10 cellular contexts compared by ENCODE assay signal in genomic region chr3:134251731-134252391, GRCh38. TPM values are rescaled to one million over a fixed set of nuclear protein-coding genes. Genes with fewer than 3 reads are reported as not detected.
DNase-seq lines count a peak whose midpoint lies in the region; ATAC-seq and TF ChIP-seq lines count a peak whose summit lies in the region.
"Had no signal": no experiment of that assay in that cellular context is flagged by ENCODE, and none has a peak within 500 bp of the region (broad histone marks: within the 10 kb centered on the region; RNA-seq: fewer than 3 reads in every experiment).

No MANE protein-coding gene starts in this region.

- no peak for TF ChIP-seq CTCF in CD8-positive, alpha-beta T cell (IDR thresholded peaks at IDR 0.05)
- no peak for TF ChIP-seq CTCF in Panc1 (IDR thresholded peaks at IDR 0.05)
- TF ChIP-seq CTCF in fibroblast of lung (conservative IDR thresholded peaks at IDR 0.05 in 1 of 2, IDR thresholded peaks at IDR 0.05 in 1 of 2; ENCODE audit: low read depth in 1 of 2, low read length in 2 of 2), result no peak
- no peak for TF ChIP-seq CTCF in neural progenitor cell (IDR thresholded peaks at IDR 0.05)
- TF ChIP-seq CTCF in MM.1S (IDR thresholded peaks at IDR 0.05; ENCODE audit: low read length), result no peak
- no peak for TF ChIP-seq CTCF in GM10266 (IDR thresholded peaks at IDR 0.05; ENCODE audit: control insufficient read depth, insufficient read depth, low read depth, missing control alignments)

- intact Hi-C loops in CD8-positive, alpha-beta T cell (cut with DNase I, micrococcal nuclease), result loop anchor here (2.0 to 10.0 kb wide), 5 partner anchors 40 to 1837 kb away; partner anchors contain the start of genes ANAPC13 (in 1 of the 2), CDV3 (in 1 of the 2), DNAJC13 (in 1 of the 2) and NPHP3 (in 1 of the 2)
- intact Hi-C loops in Panc1 (cut with micrococcal nuclease; ENCODE audit: unreplicated experiment), result no loop called here

- H3K4me3 Mint-ChIP-seq in CD8-positive, alpha-beta T cell, result peak overlapping the region; percentile 67
- peak overlapping the region; percentile 79 for H3K4me3 Mint-ChIP-seq in neural progenitor cell

- H3K4me1 Mint-ChIP-seq in CD8-positive, alpha-beta T cell (ENCODE audit: low read depth), result peaks cover 36% of the 10 kb centered on the region
- H3K4me1 Mint-ChIP-seq in neural progenitor cell, result peaks cover 33% of the 10 kb centered on the region

- H3K4me2 ChIP-seq in fibroblast of lung (ENCODE audit: extremely low read depth, insufficient read depth, low read length), result no peak overlapping the region
- H3K4me2 ChIP-seq in neural progenitor cell, result peak overlapping the region; percentile 33
- no peak overlapping the region for H3K4me2 ChIP-seq in MM.1S (ENCODE audit: low read depth, low read length)

- H3K27ac Mint-ChIP-seq in CD8-positive, alpha-beta T cell, result peak overlapping the region; percentile 72
- H3K27ac Mint-ChIP-seq in neural progenitor cell, result peak overlapping the region; percentile 94

- H2AFZ ChIP-seq in fibroblast of lung (ENCODE audit: low read length) (peak overlapping the region; percentile 24), neural progenitor cell (replicated peaks) (peak overlapping the region; percentile 27), MM.1S (ENCODE audit: low read length) (no peak overlapping the region)

- H3K36me3 ChIP-seq in CD8-positive, alpha-beta T cell (ENCODE audit: insufficient read depth, low read length), result no peaks in the 10 kb centered on the region
- H3K36me3 ChIP-seq in Panc1 (ENCODE audit: control insufficient read depth, insufficient read depth, low read length) (no peaks in the 10 kb centered on the region), fibroblast of lung (ENCODE audit: control insufficient read depth, insufficient read depth, low read length) (no peaks in the 10 kb centered on the region), neural progenitor cell (no peaks in the 10 kb centered on the region), MM.1S (replicated peaks; ENCODE audit: insufficient read depth, low read length) (no peaks in the 10 kb centered on the region)

- H3K9me2 ChIP-seq in MM.1S (replicated peaks; ENCODE audit: insufficient read depth, low read length), result no peaks in the 10 kb centered on the region

- no TSS peak for BruUV-seq in Panc1 (replicated peaks; lab: Mats Ljungman, UMichigan)

- H3K27me3 ChIP-seq in CD8-positive, alpha-beta T cell (ENCODE audit: insufficient read depth, low read length), result no peaks in the 10 kb centered on the region
- H3K27me3 ChIP-seq in Panc1 (ENCODE audit: control insufficient read depth, insufficient read depth, low read length) (no peaks in the 10 kb centered on the region), fibroblast of lung (ENCODE audit: control insufficient read depth, insufficient read depth, low read length) (no peaks in the 10 kb centered on the region), neural progenitor cell (no peaks in the 10 kb centered on the region), MM.1S (replicated peaks; ENCODE audit: insufficient read depth, low read length) (peaks cover 41% of the 10 kb centered on the region)

- peaks cover 33% of the 10 kb centered on the region for H3F3A ChIP-seq in neural progenitor cell (ENCODE audit: low read depth)
- H3F3A ChIP-seq in MM.1S (ENCODE audit: insufficient read depth, low read length), result peaks cover 6% of the 10 kb centered on the region; the same call in 1 of the 2 replicates

- H3K79me2 ChIP-seq in fibroblast of lung (ENCODE audit: control insufficient read depth, insufficient read depth, low read length), result peaks cover 35% of the 10 kb centered on the region
- H3K79me2 ChIP-seq in neural progenitor cell (ENCODE audit: low read depth), result peaks cover 35% of the 10 kb centered on the region
- peaks cover 11% of the 10 kb centered on the region; the same call in 1 of the 2 replicates for H3K79me2 ChIP-seq in MM.1S (ENCODE audit: low read length)

- H3K9me3 ChIP-seq in CD8-positive, alpha-beta T cell (ENCODE audit: low read length), result no peaks in the 10 kb centered on the region
- H3K9me3 ChIP-seq in Panc1 (ENCODE audit: control insufficient read depth, insufficient read depth, low read depth, low read length) (no peaks in the 10 kb centered on the region), fibroblast of lung (ENCODE audit: control insufficient read depth, insufficient read depth, low read depth, low read length) (no peaks in the 10 kb centered on the region), neural progenitor cell (ENCODE audit: low read depth) (no peaks in the 10 kb centered on the region), MM.1S (replicated peaks; ENCODE audit: insufficient read depth, low read length) (no peaks in the 10 kb centered on the region)

- POLR2A ChIA-PET in CD8-positive, alpha-beta T cell (lab: Charles Lee), result no interaction called here
- POLR2A ChIA-PET in Panc1 (lab: Charles Lee), result no interaction called here

- H4K20me1 ChIP-seq in fibroblast of lung (ENCODE audit: control insufficient read depth, extremely low read depth, insufficient read depth, low read length) (no peaks in the 10 kb centered on the region), neural progenitor cell (ENCODE audit: low read depth) (peaks cover 21% of the 10 kb centered on the region), MM.1S (ENCODE audit: insufficient read depth, low read length) (no peaks in the 10 kb centered on the region; the same call in 1 of the 2 replicates)

- no peak overlapping the region for H3K4me3 ChIP-seq in CD8-positive, alpha-beta T cell (ENCODE audit: low read depth, low read length)
- H3K4me3 ChIP-seq in Panc1 (ENCODE audit: low read depth in 2 of 2, low read length in 2 of 2) (no peak overlapping the region), fibroblast of lung (replicated peaks in 1 of 4; ENCODE audit: control extremely low read depth in 1 of 4, insufficient read depth in 1 of 4, low read depth in 3 of 4, low read length in 4 of 4) (no peak overlapping the region), neural progenitor cell (no peak overlapping the region), MM.1S (ENCODE audit: low read length) (no peak overlapping the region)

- H3K9ac ChIP-seq in fibroblast of lung (ENCODE audit: insufficient read depth, low read length), result no peak overlapping the region
- H3K9ac ChIP-seq in neural progenitor cell, result no peak overlapping the region
- no peak overlapping the region for H3K9ac ChIP-seq in MM.1S (ENCODE audit: low read length)

- no peak for DNase-seq in CD8-positive, alpha-beta T cell
- DNase-seq in Panc1 (ENCODE audit: low read depth, low spot score) (no peak), fibroblast of lung (ENCODE audit: low read depth in 2 of 2) (no peak), neural progenitor cell (ENCODE audit: low spot score) (peak; percentile 46), MM.1S (no peak), NCI-H2107 treated with DMSO at 0.1 percent for 48 hours (lab: John Stamatoyannopoulos, UW; ENCODE audit: unreplicated experiment) (no peak), GM10266 (ENCODE audit: extremely low spot score) (no peak), NCI-H187 treated with DMSO at 0.1 percent for 48 hours (lab: John Stamatoyannopoulos, UW) (no peak)
- DNase-seq: caudate nucleus, DMS153 had no signal

- in situ Hi-C loops in Panc1 (cut with HindIII; ENCODE audit: low pct_unique_long_range_greater_than_20kb, low sequenced_read_pairs), result no loop called here

- H3K4me1 ChIP-seq in CD8-positive, alpha-beta T cell (ENCODE audit: insufficient read depth, low read length), result peaks cover 13% of the 10 kb centered on the region
- H3K4me1 ChIP-seq in Panc1 (ENCODE audit: control insufficient read depth, insufficient read depth, low read length) (peaks cover 28% of the 10 kb centered on the region), fibroblast of lung (ENCODE audit: control insufficient read depth, extremely low read depth, insufficient read depth, low read length) (peaks cover 2% of the 10 kb centered on the region), neural progenitor cell (peaks cover 25% of the 10 kb centered on the region), MM.1S (ENCODE audit: low read length) (peaks cover 19% of the 10 kb centered on the region)

- ATAC-seq in CD8-positive, alpha-beta T cell, result no peak
- no peak for ATAC-seq in Panc1

- peaks cover 3% of the 10 kb centered on the region for H3K9me3 Mint-ChIP-seq in CD8-positive, alpha-beta T cell
- peaks cover 3% of the 10 kb centered on the region for H3K9me3 Mint-ChIP-seq in neural progenitor cell

- H3K27me3 Mint-ChIP-seq in CD8-positive, alpha-beta T cell (ENCODE audit: low read depth), result peaks cover 2% of the 10 kb centered on the region
- H3K27me3 Mint-ChIP-seq in neural progenitor cell (ENCODE audit: insufficient read depth, low read depth), result no peaks in the 10 kb centered on the region

- H3K27ac ChIP-seq in CD8-positive, alpha-beta T cell (ENCODE audit: low read depth, low read length), result no peak overlapping the region
- peak overlapping the region; percentile 67 for H3K27ac ChIP-seq in Panc1 (ENCODE audit: low read length)
- H3K27ac ChIP-seq in fibroblast of lung (ENCODE audit: insufficient read depth, low read length), result no peak overlapping the region
- H3K27ac ChIP-seq in neural progenitor cell, result peak overlapping the region; percentile 32
- no peak overlapping the region for H3K27ac ChIP-seq in MM.1S (ENCODE audit: low read length)

- CTCF ChIA-PET in CD8-positive, alpha-beta T cell (lab: Charles Lee), result interaction anchor here (1.0 kb wide), 1 partner anchor 10 kb away, joined by 3 read pairs; no protein-coding TSS in a partner anchor
- CTCF ChIA-PET in Panc1 (lab: Charles Lee), result no interaction called here

- H3K36me3 Mint-ChIP-seq in CD8-positive, alpha-beta T cell, result peaks cover 6% of the 10 kb centered on the region
- peaks cover 3% of the 10 kb centered on the region for H3K36me3 Mint-ChIP-seq in neural progenitor cell

RNA-seq across cellular contexts. Expression of gene RYK, which starts 1.2 kb away (rescaled TPM):
- 10 to 100 TPM; 63.6 to 64.7 TPM for total RNA-seq in CD8-positive, alpha-beta T cell
- 82.7 TPM for total RNA-seq in Panc1 (2021; ENCODE audit: unreplicated experiment)
- polyA plus RNA-seq in Panc1 (2012; ENCODE audit: insufficient read length), result 61.9 TPM
- total RNA-seq in fibroblast of lung, result 102 and 112 TPM in 2 replicates
- polyA plus RNA-seq in fibroblast of lung, result 40.5 and 60.6 TPM in 2 replicates
- 37.6 and 49.6 TPM in 2 replicates for polyA plus RNA-seq in fibroblast of lung (2012)
- polyA minus RNA-seq in fibroblast of lung (ENCODE audit: low replicate concordance), result 31.1 and 42.1 TPM in 2 replicates
- 99.5 and 134 TPM in 2 replicates for total RNA-seq in neural progenitor cell (ENCODE audit: low replicate concordance)

Comparison
In these comparisons a context has a peak if more than half of its experiments do, and no peak if none do; other contexts are left out.
1. H3K27ac ChIP-seq: peak in Panc1 (single experiment) and neural progenitor cell (single experiment); none in CD8-positive, alpha-beta T cell (single experiment), fibroblast of lung (single experiment) and MM.1S (single experiment).